Comparison of ENCODE assay signal across 13 cellular contexts in the genomic region with DNA sequence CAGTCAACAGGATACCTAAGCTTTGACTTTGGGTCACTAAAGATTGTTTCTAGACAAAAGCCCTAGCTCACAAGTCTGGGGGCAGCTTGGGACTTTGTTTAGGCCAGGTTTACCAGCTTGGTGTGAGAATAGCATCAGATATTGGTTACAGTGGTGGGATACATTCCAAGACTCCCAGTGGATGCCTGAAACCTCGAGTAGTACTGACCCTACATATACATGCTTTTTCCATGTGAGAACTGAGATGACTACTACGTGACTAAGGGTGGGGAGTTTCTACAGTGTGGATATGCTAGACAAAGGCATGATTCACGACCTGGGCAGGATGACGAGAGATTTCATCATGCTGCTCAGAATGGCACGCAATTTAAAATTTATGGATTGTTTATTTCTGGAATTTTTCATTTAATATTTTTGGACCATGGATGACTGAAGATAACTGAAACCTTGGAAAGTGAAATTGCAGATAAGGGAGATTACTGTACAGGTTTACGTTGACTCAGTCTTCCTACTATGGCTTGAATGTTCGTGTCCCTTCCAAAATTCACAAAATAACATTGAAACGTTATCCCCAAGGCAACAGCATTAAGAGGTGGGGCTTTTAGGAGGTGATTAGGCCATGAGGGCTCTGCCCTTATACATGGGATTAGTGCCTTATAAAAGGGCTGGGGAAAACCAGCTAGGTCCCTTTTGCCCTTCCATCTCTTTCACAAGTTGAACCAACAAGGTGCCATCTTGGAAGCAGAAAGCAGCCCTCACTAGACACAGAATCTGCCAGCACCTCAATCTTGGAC. TPM values are rescaled to one million over a fixed set of nuclear protein-coding genes. Genes with fewer than 3 reads are reported as not detected.
DNase-seq lines count a peak whose midpoint lies in the region; ATAC-seq, FAIRE-seq and TF ChIP-seq lines count a peak whose summit lies in the region.
"Had no signal": no experiment of that assay in that cellular context is flagged by ENCODE, and none has a peak within 500 bp of the region (broad histone marks: within the 10 kb centered on the region; RNA-seq: fewer than 3 reads in every experiment).

No MANE protein-coding gene starts in this region.

- no peaks in the 10 kb centered on the region for H3K4me1 Mint-ChIP-seq in activated CD4-positive, alpha-beta memory T cell treated with anti-CD3 and anti-CD28 coated beads, Interleukin-2, amount 10 ng/mL, durations not matched to agents 7 days and 5 days
- H3K4me1 Mint-ChIP-seq: activated T-helper 17 cell treated with anti-CD3 and anti-CD28 coated beads, Interleukin-2, amount 50 U/mL, for 72 hours had no signal

- no peaks in the 10 kb centered on the region for H3K27me3 ChIP-seq in MG63
- H3K27me3 ChIP-seq: esophagus squamous epithelium had no signal

- no peaks in the 10 kb centered on the region for H3K27me3 Mint-ChIP-seq in activated CD4-positive, alpha-beta memory T cell treated with anti-CD3 and anti-CD28 coated beads, Interleukin-2, amount 10 ng/mL, durations not matched to agents 7 days and 5 days

- TF ChIP-seq CTCF in C4-2B (conservative IDR thresholded peaks at IDR 0.05) (no peak), cardiac fibroblast (IDR thresholded peaks at IDR 0.05; ENCODE audit: low read depth, low read length) (no peak)

- H3K27ac Mint-ChIP-seq in activated CD4-positive, alpha-beta memory T cell treated with anti-CD3 and anti-CD28 coated beads, Interleukin-2, amount 10 ng/mL, durations not matched to agents 7 days and 5 days, result no peak overlapping the region
- H3K27ac Mint-ChIP-seq: activated T-helper 17 cell treated with anti-CD3 and anti-CD28 coated beads, Interleukin-2, amount 50 U/mL, for 72 hours had no signal

- H3K36me3 ChIP-seq in MG63 (peaks cover 5% of the 10 kb centered on the region; the same call in 1 of the 2 replicates), mesodermal cell (ENCODE audit: control insufficient read depth, insufficient read depth, low read length) (no peaks in the 10 kb centered on the region)
- H3K36me3 ChIP-seq: esophagus squamous epithelium had no signal

- peak; percentile 83 for DNase-seq in MG63
- peak; percentile 95 to 100 for DNase-seq in cardiac fibroblast (ENCODE audit: low read depth in 2 of 2)
- DNase-seq in COR-L47 (lab: John Stamatoyannopoulos, UW), result no peak
- no peak for DNase-seq in activated CD4-positive, alpha-beta memory T cell treated with anti-CD3 and anti-CD28 coated beads, Interleukin-2, amount 10 ng/mL, durations not matched to agents 7 days and 5 days
- DNase-seq in GM12892 (ENCODE audit: insufficient read length), result no peak
- DNase-seq: DND-41, esophagus squamous epithelium, NCI-H2029 treated with DMSO at 0.1 percent for 48 hours had no signal

- peaks cover 57% of the 10 kb centered on the region for H3K4me1 ChIP-seq in mesodermal cell (ENCODE audit: control insufficient read depth, insufficient read depth, low read length, poor library complexity, severe bottlenecking)

- H3K27ac ChIP-seq in C4-2B (peak overlapping the region; percentile 91), mesodermal cell (ENCODE audit: low read depth, low read length, severe bottlenecking) (peak overlapping the region; percentile 93)

- H3K9me3 Mint-ChIP-seq in activated CD4-positive, alpha-beta memory T cell treated with anti-CD3 and anti-CD28 coated beads, Interleukin-2, amount 10 ng/mL, durations not matched to agents 7 days and 5 days, result no peaks in the 10 kb centered on the region

- no peak for TF ChIP-seq POLR2A in GM12892 (IDR thresholded peaks at IDR 0.05; ENCODE audit: low read depth, low read length)

- 92 to 100% methylated on average over 3 to 4 of the region's 8 CpGs for WGBS in mesodermal cell (ENCODE audit: insufficient coverage in 2 of 2), 2 experiments

- no peak overlapping the region for H3K4me3 ChIP-seq in MG63
- no peak overlapping the region for H3K4me3 ChIP-seq in cardiac fibroblast (replicated peaks in 1 of 2; ENCODE audit: low read depth in 2 of 2, low read length in 2 of 2)
- H3K4me3 ChIP-seq in mesodermal cell (ENCODE audit: extremely low read depth, insufficient read depth, low read length, poor library complexity, severe bottlenecking), result no peak overlapping the region
- H3K4me3 ChIP-seq: esophagus squamous epithelium had no signal

- ATAC-seq in GM19324 (IDR thresholded peaks at IDR 0.05; ENCODE audit: low FRiP score, unreplicated experiment), result no peak
- ATAC-seq: activated T-helper 17 cell treated with anti-CD3 and anti-CD28 coated beads, Interleukin-2, amount 50 U/mL, for 72 hours had no signal

- H3K36me3 Mint-ChIP-seq in activated CD4-positive, alpha-beta memory T cell treated with anti-CD3 and anti-CD28 coated beads, Interleukin-2, amount 10 ng/mL, durations not matched to agents 7 days and 5 days (ENCODE audit: low read depth), result no peaks in the 10 kb centered on the region

- POLR2A ChIA-PET in activated CD4-positive, alpha-beta memory T cell treated with anti-CD3 and anti-CD28 coated beads, Interleukin-2, amount 10 ng/mL, durations not matched to agents 7 days and 5 days (lab: Charles Lee), result no interaction called here

- CTCF ChIA-PET in activated CD4-positive, alpha-beta memory T cell treated with anti-CD3 and anti-CD28 coated beads, Interleukin-2, amount 10 ng/mL, durations not matched to agents 7 days and 5 days (lab: Charles Lee), result no interaction called here

- FAIRE-seq in GM12892 (lab: Jason Lieb, UNC), result no peak

- no peak overlapping the region for H3K4me3 Mint-ChIP-seq in activated CD4-positive, alpha-beta memory T cell treated with anti-CD3 and anti-CD28 coated beads, Interleukin-2, amount 10 ng/mL, durations not matched to agents 7 days and 5 days
- H3K4me3 Mint-ChIP-seq: activated T-helper 17 cell treated with anti-CD3 and anti-CD28 coated beads, Interleukin-2, amount 50 U/mL, for 72 hours; nephron had no signal

- H3K9me3 ChIP-seq in MG63, result peaks cover 15% of the 10 kb centered on the region
- no peaks in the 10 kb centered on the region for H3K9me3 ChIP-seq in mesodermal cell (ENCODE audit: control insufficient read depth, low read length)
- H3K9me3 ChIP-seq: esophagus squamous epithelium had no signal

RNA-seq across cellular contexts. Expression of a gene that starts 50.2 kb away (rescaled TPM):
- total RNA-seq in MG63 (2014; rRNA removed; shearing (Covaris generic); ENCODE audit: low replicate concordance), result not detected in 2 replicates
- not detected for polyA plus RNA-seq in mesodermal cell (2013, experiment 1 of 2)
- not detected for polyA plus RNA-seq in mesodermal cell (2013, experiment 2 of 2)
- total RNA-seq in activated CD4-positive, alpha-beta memory T cell treated with anti-CD3 and anti-CD28 coated beads, Interleukin-2, amount 10 ng/mL, durations not matched to agents 7 days and 5 days, result not detected
- polyA plus RNA-seq in GM12892 (2012; ENCODE audit: missing spikeins), result not detected
- total RNA-seq: activated T-helper 17 cell treated with anti-CD3 and anti-CD28 coated beads, Interleukin-2, amount 50 U/mL, for 72 hours; esophagus squamous epithelium had no signal

Comparison
In these comparisons a context has a peak if more than half of its experiments do, and no peak if none do; other contexts are left out.
1. DNase-seq: peak in MG63 (single experiment) and cardiac fibroblast (2 of 2); none in COR-L47 (single experiment), activated CD4-positive, alpha-beta memory T cell treated with anti-CD3 and anti-CD28 coated beads, Interleukin-2, amount 10 ng/mL, durations not matched to agents 7 days and 5 days (single experiment) and GM12892 (single experiment).